Comparison of ENCODE assay signal across 8 cellular contexts in genomic region chr9:98791147-98792095, GRCh38. TPM values are rescaled to one million over a fixed set of nuclear protein-coding genes. Genes with fewer than 3 reads are reported as not detected.
DNase-seq lines count a peak whose midpoint lies in the region; ATAC-seq and TF ChIP-seq lines count a peak whose summit lies in the region.

No MANE protein-coding gene starts in this region.

- peaks cover 2% of the 10 kb centered on the region for H3K36me3 Mint-ChIP-seq in chondrocyte (ENCODE audit: low read depth)

- no peaks in the 10 kb centered on the region for H3K27me3 Mint-ChIP-seq in chondrocyte (ENCODE audit: low read depth)

- peaks cover 32% of the 10 kb centered on the region for H3K4me1 Mint-ChIP-seq in chondrocyte (ENCODE audit: low read depth)

- ATAC-seq in GM18907 (IDR thresholded peaks at IDR 0.05; ENCODE audit: unreplicated experiment): peak; percentile 68
- peak; percentile 42 to 62 for ATAC-seq in activated CD4-positive, CD25-positive, alpha-beta regulatory T cell treated with anti-CD3 and anti-CD28 coated beads, Interleukin-2, amount 50 U/mL, for 24 hours

- H3K4me3 Mint-ChIP-seq in chondrocyte (ENCODE audit: unreplicated experiment): no peak overlapping the region

- no peaks in the 10 kb centered on the region for H3K9me3 Mint-ChIP-seq in chondrocyte (ENCODE audit: low read depth)

- peak; percentile 77 for DNase-seq in Ammon's horn (ENCODE audit: low spot score)
- peak; percentile 36 to 51 for DNase-seq in Kasumi-1 (lab: John Stamatoyannopoulos, UW)
- DNase-seq in chondrocyte (ENCODE audit: low spot score): no peak
- DNase-seq in kidney glomerular epithelial cell (lab: John Stamatoyannopoulos, UW): peak; percentile 90
- DNase-seq in stimulated activated CD4-positive, alpha-beta T cell treated with anti-CD3 and anti-CD28 coated beads, Interleukin-2, amount 100 ng/mL, for 24 hours: peak; percentile 66 to 76
- no peak for DNase-seq in DMS79 treated with DMSO at 0.1 percent for 48 hours (lab: John Stamatoyannopoulos, UW)

- peak; percentile 100 for TF ChIP-seq CTCF in chondrocyte (IDR thresholded peaks at IDR 0.05)

- peak overlapping the region; percentile 70 for H3K27ac Mint-ChIP-seq in chondrocyte (ENCODE audit: unreplicated experiment)

RNA-seq across cellular contexts. Expression of gene ANKS6, which starts 4.9 kb away (rescaled TPM):
- total RNA-seq in chondrocyte: 13.4 to 17.2 TPM (median 17.1 TPM) in 3 replicates

RNA-seq across cellular contexts. Expression of gene GALNT12, which starts 16.0 kb away (rescaled TPM):
- 0.34 to 0.55 TPM in 2 of 3 replicates, not detected in the other for total RNA-seq in chondrocyte

Comparison
In these comparisons a context has a peak if more than half of its experiments do, and no peak if none do; other contexts are left out.
1. DNase-seq: peak in Ammon's horn (single experiment), Kasumi-1 (2 of 2), kidney glomerular epithelial cell (single experiment) and stimulated activated CD4-positive, alpha-beta T cell treated with anti-CD3 and anti-CD28 coated beads, Interleukin-2, amount 100 ng/mL, for 24 hours (2 of 2); none in chondrocyte (single experiment) and DMS79 treated with DMSO at 0.1 percent for 48 hours (single experiment).